In genomic region chr17:47935961-47936360, GRCh38 we compare ENCODE assay signal across 1 cellular context.
TF ChIP-seq lines count a peak whose summit lies in the region.

No MANE protein-coding gene starts in this region.

TF ChIP-seq in H1, 55 proteins besides CTCF, POLR2A, EP300 and RAD21:
- TF ChIP-seq CTBP2 (IDR thresholded peaks at IDR 0.05; ENCODE audit: borderline replicate concordance, insufficient read depth, insufficient read length, low read length) (no peak), RXRA (IDR thresholded peaks at IDR 0.05; ENCODE audit: insufficient read depth, low read depth, low read length) (no peak), BACH1 (IDR thresholded peaks at IDR 0.05; ENCODE audit: low read length) (no peak), SRF (IDR thresholded peaks at IDR 0.05; ENCODE audit: low read depth, low read length) (no peak), HDAC2 (IDR thresholded peaks at IDR 0.05; ENCODE audit: borderline replicate concordance in 1 of 2, low read depth in 2 of 2, low read length in 2 of 2) (no peak), MAX (IDR thresholded peaks at IDR 0.05) (no peak), SIRT6 (IDR thresholded peaks at IDR 0.05; ENCODE audit: low read length) (no peak), KDM5A (IDR thresholded peaks at IDR 0.05; ENCODE audit: low read length) (no peak), GABPA (IDR thresholded peaks at IDR 0.05; ENCODE audit: borderline replicate concordance, insufficient read depth, low read length) (no peak), TAF7 (optimal IDR thresholded peaks at IDR 0.05; ENCODE audit: borderline replicate concordance, low read depth, low read length) (no peak), TAF1 (IDR thresholded peaks at IDR 0.05; ENCODE audit: low read depth, low read length) (no peak), KDM4A (IDR thresholded peaks at IDR 0.05; ENCODE audit: low read depth, low read length, severe bottlenecking) (no peak), SIX5 (IDR thresholded peaks at IDR 0.05; ENCODE audit: low read depth, low read length) (no peak), USF2 (IDR thresholded peaks at IDR 0.05; ENCODE audit: low read length) (no peak), BRCA1 (IDR thresholded peaks at IDR 0.05; ENCODE audit: low read depth, low read length) (no peak), PHF8 (conservative IDR thresholded peaks at IDR 0.05; ENCODE audit: low read depth, low read length) (no peak), SAP30 (IDR thresholded peaks at IDR 0.05; ENCODE audit: insufficient read depth, insufficient replicate concordance, low read length) (no peak), POLR2AphosphoS5 (IDR thresholded peaks at IDR 0.05; ENCODE audit: low read depth, low read length) (no peak), ATF3 (IDR thresholded peaks at IDR 0.05; ENCODE audit: insufficient read depth, low read depth, low read length) (no peak), SP1 (IDR thresholded peaks at IDR 0.05; ENCODE audit: low read depth, low read length) (no peak)
